Comparison of ENCODE assay signal across 25 cellular contexts in the genomic region with DNA sequence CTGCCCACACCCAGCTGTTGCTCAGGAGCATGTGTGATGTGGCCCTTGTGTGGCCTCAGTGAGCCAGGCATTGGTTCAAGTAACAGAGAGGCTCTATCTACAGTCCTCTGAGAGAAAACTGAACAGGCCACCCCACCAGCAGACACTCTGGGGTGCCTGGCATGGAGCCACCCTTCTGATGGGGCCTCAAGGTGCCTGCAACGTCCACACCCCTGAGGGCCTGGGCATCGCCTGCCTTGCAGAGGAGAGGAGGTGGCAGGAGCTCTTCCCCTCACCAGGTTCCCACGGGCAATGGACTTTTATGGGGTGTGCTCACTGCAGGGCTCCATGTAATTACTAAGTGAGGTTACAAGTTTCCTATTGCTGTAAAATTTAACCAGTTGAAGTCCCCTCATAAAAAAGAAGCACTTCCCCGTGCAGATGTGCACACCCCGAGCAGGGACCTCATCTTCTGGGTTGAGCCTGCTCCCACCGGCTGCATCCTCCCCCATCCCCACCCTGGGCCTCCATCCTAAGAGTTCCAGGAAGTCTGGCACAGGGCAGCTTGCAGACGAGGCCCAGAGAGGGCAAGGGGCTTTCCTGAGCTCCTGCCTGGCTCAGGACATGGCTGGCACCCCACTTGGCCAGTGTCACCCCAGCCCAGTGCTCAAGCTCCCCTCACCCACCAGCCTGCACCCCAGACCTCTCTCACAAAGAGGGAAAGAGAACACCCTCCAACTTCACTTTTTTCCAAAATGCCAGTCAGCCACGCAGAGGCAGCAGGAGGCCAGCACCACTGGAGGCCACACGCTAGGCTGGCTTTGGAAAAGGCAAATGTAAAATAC.
DNase-seq lines count a peak whose midpoint lies in the region; TF ChIP-seq lines count a peak whose summit lies in the region.
"Had no signal": no experiment of that assay in that cellular context is flagged by ENCODE, and none has a peak within 500 bp of the region (broad histone marks: within the 10 kb centered on the region; RNA-seq: fewer than 3 reads in every experiment).

No MANE protein-coding gene starts in this region.

- H3K4me1 ChIP-seq in Loucy (ENCODE audit: insufficient read depth, low read length, poor library complexity, severe bottlenecking) (peaks cover 13% of the 10 kb centered on the region), spleen (no peaks in the 10 kb centered on the region), BE2C (no peaks in the 10 kb centered on the region), tibial artery (no peaks in the 10 kb centered on the region)
- H3K4me1 ChIP-seq: prostate gland had no signal

- H3K9me3 ChIP-seq in Loucy (ENCODE audit: insufficient read depth, low read depth, low read length) = no peaks in the 10 kb centered on the region; the same call in 1 of the 2 replicates
- peaks cover 0 to 17% (median under 1%) of the 10 kb centered on the region in 8 donors for H3K9me3 ChIP-seq in spleen
- no peaks in the 10 kb centered on the region for H3K9me3 ChIP-seq in BE2C
- no peaks in the 10 kb centered on the region for H3K9me3 ChIP-seq in tibial artery
- H3K9me3 ChIP-seq: neutrophil, prostate gland had no signal

- H3K36me3 ChIP-seq in Loucy (ENCODE audit: insufficient read depth, low read length) (no peaks in the 10 kb centered on the region), spleen (no peaks in the 10 kb centered on the region), BE2C (no peaks in the 10 kb centered on the region), tibial artery (no peaks in the 10 kb centered on the region)
- H3K36me3 ChIP-seq: cardiac muscle cell, neutrophil, prostate gland had no signal

- peak overlapping the region; percentile 54 for H3K4me2 ChIP-seq in Loucy (ENCODE audit: low read depth, low read length, poor library complexity, severe bottlenecking)

- intact Hi-C loops in spleen (cut with DNase I; ENCODE audit: low total_unique reads) (no loop called here), tibial artery (cut with DNase I; ENCODE audit: low total_unique reads) (no loop called here)

- no peaks in the 10 kb centered on the region for H3K27me3 ChIP-seq in Loucy (ENCODE audit: insufficient read depth, low read length, poor library complexity, severe bottlenecking)
- no peaks in the 10 kb centered on the region for H3K27me3 ChIP-seq in spleen (replicated peaks in 1 of 7)
- no peaks in the 10 kb centered on the region for H3K27me3 ChIP-seq in BE2C
- H3K27me3 ChIP-seq in tibial artery = peaks cover 0 to 2% of the 10 kb centered on the region in 2 donors
- H3K27me3 ChIP-seq: cardiac muscle cell, neutrophil had no signal

- no peaks in the 10 kb centered on the region for H4K20me1 ChIP-seq in Loucy (ENCODE audit: insufficient read depth, low read length, poor library complexity, severe bottlenecking)

- WGBS in spleen, 5 donors = 50 to 69% (median 61%) methylated on average over 8 to 9 of the region's 9 CpGs

- no peaks in the 10 kb centered on the region for H3F3A ChIP-seq in Loucy (ENCODE audit: low read depth)

- TF ChIP-seq POLR2A in spleen (IDR thresholded peaks at IDR 0.05) = no peak

- no peak overlapping the region for H2AFZ ChIP-seq in Loucy (ENCODE audit: low read length)

- no peak overlapping the region for H3K27ac ChIP-seq in spleen
- H3K27ac ChIP-seq in tibial artery = no peak overlapping the region
- H3K27ac ChIP-seq: 22Rv1, cardiac muscle cell, neutrophil, prostate gland had no signal

- TF ChIP-seq CTCF in Loucy (conservative IDR thresholded peaks at IDR 0.05; ENCODE audit: low read length) = no peak
- TF ChIP-seq CTCF in spleen (IDR thresholded peaks at IDR 0.05 in 8 of 11, conservative IDR thresholded peaks at IDR 0.05 in 3 of 11) = no peak
- TF ChIP-seq CTCF in BE2C (IDR thresholded peaks at IDR 0.05; ENCODE audit: low read depth, low read length) = no peak
- TF ChIP-seq CTCF in tibial artery (IDR thresholded peaks at IDR 0.05) = no peak

- DNase-seq in NCI-H1092 treated with DMSO at 0.1 percent for 48 hours (lab: John Stamatoyannopoulos, UW) = peak; percentile 41
- no peak for DNase-seq in NCI-H1092 (lab: John Stamatoyannopoulos, UW)
- DNase-seq in islet precursor cell = peak; percentile 32
- DNase-seq in spleen = peak; percentile 41
- no peak for DNase-seq in BE2C
- DNase-seq in tibial artery = no peak
- DNase-seq in activated CD4-positive, alpha-beta T cell treated with anti-CD3 and anti-CD28 coated beads for 4 hours = no peak
- DNase-seq: activated CD4-positive, CD25-positive, alpha-beta regulatory T cell; activated CD8-positive, alpha-beta memory T cell treated with anti-CD3 and anti-CD28 coated beads, Interleukin-2, amount 50 U/mL, for 4 hours; activated naive CD4-positive, alpha-beta T cell; activated naive CD8-positive, alpha-beta T cell treated with anti-CD3 and anti-CD28 coated beads, Interleukin-2, amount 50 U/mL, for 24 hours; cortex of kidney; effector memory CD8-positive, alpha-beta T cell; erythroblast; H9; mesenchymal stem cell; NCI-H2171; NK-92 treated with Interleukin-12 subunit alpha and Interleukin-12 subunit beta, amount 100 ng/mL, for 24 hours; stimulated activated CD4-positive, alpha-beta T cell treated with anti-CD3 and anti-CD28 coated beads, Interleukin-15, amount 100 ng/mL, for 24 hours; trophoblast cell had no signal

- H3K4me3 ChIP-seq in Loucy (ENCODE audit: low read length, poor library complexity, severe bottlenecking) (no peak overlapping the region), spleen (no peak overlapping the region), BE2C (ENCODE audit: low read depth, low read length) (no peak overlapping the region), tibial artery (no peak overlapping the region)
- H3K4me3 ChIP-seq: cardiac muscle cell, prostate gland had no signal

- peak overlapping the region; percentile 38 for H3K9ac ChIP-seq in Loucy (ENCODE audit: low read depth, low read length, poor library complexity, severe bottlenecking)

- H3K9me2 ChIP-seq in Loucy (replicated peaks; ENCODE audit: low read depth, low read length) = no peaks in the 10 kb centered on the region

- H3K79me2 ChIP-seq in Loucy (ENCODE audit: insufficient read depth, low read length) = no peaks in the 10 kb centered on the region

Comparison
In these comparisons a context has a peak if more than half of its experiments do, and no peak if none do; other contexts are left out.
1. DNase-seq: peak in NCI-H1092 treated with DMSO at 0.1 percent for 48 hours (single experiment), islet precursor cell (single experiment) and spleen (single experiment); none in NCI-H1092 (single experiment), BE2C (single experiment), tibial artery (0 of 2) and activated CD4-positive, alpha-beta T cell treated with anti-CD3 and anti-CD28 coated beads for 4 hours (0 of 2).